1 cellular context compared by ENCODE assay signal in the genomic region with DNA sequence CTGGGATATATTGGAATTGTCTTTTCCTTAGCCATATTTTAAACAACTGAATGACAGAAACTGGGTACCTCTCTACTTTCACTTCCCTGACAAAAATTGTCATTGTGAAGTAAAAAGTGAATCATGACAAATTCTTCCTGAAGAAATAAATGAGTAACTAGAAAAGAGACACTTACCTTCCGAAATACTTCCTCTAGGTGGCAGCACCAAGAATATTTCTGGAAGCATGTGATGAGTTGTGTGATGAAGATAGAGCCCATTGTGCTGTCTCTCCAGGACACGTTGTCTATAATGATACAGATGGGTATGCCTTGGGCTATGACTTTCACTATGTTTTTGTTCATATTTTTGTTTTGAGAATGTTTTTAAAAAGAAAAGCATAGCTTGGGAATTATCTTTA.
TF ChIP-seq lines count a peak whose summit lies in the region.

No MANE protein-coding gene starts in this region.

TF ChIP-seq in H1, 55 proteins besides CTCF, POLR2A, EP300 and RAD21:
- no peak for TF ChIP-seq SRF (IDR thresholded peaks at IDR 0.05; ENCODE audit: low read depth, low read length)
- TF ChIP-seq, protein P1, sequence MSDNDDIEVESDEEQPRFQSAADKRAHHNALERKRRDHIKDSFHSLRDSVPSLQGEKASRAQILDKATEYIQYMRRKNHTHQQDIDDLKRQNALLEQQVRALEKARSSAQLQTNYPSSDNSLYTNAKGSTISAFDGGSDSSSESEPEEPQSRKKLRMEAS (IDR thresholded peaks at IDR 0.05), result peak; percentile 46
- TF ChIP-seq TCF12 (IDR thresholded peaks at IDR 0.05; ENCODE audit: low read depth, low read length), result no peak
- TF ChIP-seq SUZ12 (IDR thresholded peaks at IDR 0.05; ENCODE audit: low read length), result no peak
TF ChIP-seq in H1: peak in this region for 1.
